ENCODE assay signal across 16 cellular contexts in the genomic region with DNA sequence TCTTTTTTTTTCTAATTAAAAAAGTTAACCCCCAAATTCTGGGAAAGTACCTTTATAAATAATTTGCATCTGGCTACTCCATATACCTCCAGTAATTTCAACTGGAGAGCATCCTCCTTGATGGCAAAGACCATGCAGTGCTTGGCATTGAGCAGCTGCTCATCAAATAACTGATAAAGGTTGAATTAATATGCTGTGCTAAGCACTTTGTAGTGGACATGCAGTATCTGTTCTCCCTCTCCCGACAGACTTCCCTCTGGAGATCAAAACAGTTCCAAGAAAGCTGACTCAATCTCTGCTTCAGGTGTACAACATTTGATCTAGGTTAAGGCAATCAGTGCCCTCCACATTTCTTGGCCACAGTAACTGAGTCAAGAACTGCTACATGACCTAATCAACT. TPM values are rescaled to one million over a fixed set of nuclear protein-coding genes. Genes with fewer than 3 reads are reported as not detected.
DNase-seq lines count a peak whose midpoint lies in the region; ATAC-seq and TF ChIP-seq lines count a peak whose summit lies in the region.
"Had no signal": no experiment of that assay in that cellular context is flagged by ENCODE, and none has a peak within 500 bp of the region (broad histone marks: within the 10 kb centered on the region; RNA-seq: fewer than 3 reads in every experiment).

No MANE protein-coding gene starts in this region.

- peak overlapping the region; percentile 14; the same call in 1 of the 2 replicates for H3K4me3 ChIP-seq in ACC112 (ENCODE audit: low read depth, low read length)
- H3K4me3 ChIP-seq: GM12878, GM23248 had no signal

- DNase-seq in HFFc6 (no peak), NCI-H1417 treated with DMSO at 0.1 percent for 48 hours (lab: John Stamatoyannopoulos, UW) (no peak), NCI-H2107 treated with DMSO at 0.1 percent for 48 hours (lab: John Stamatoyannopoulos, UW; ENCODE audit: unreplicated experiment) (no peak), germinal center (ENCODE audit: low spot score) (no peak)
- DNase-seq: AML-193; C1 segment of cervical spinal cord; CD4-positive, alpha-beta T cell; DMS79; GM23248; H7 had no signal

- TF ChIP-seq CTCF in HFFc6 (IDR thresholded peaks at IDR 0.05) (no peak), brain (conservative IDR thresholded peaks at IDR 0.05) (no peak), nephron (IDR thresholded peaks at IDR 0.05; ENCODE audit: unreplicated experiment in 3 of 3) (no peak)

- peaks cover 36% of the 10 kb centered on the region for H3K79me2 ChIP-seq in ACC112 (ENCODE audit: control insufficient read depth, insufficient read depth, low read length, unreplicated experiment)

- H3K4me1 Mint-ChIP-seq in HFFc6 (ENCODE audit: low read depth) (peaks cover 44% of the 10 kb centered on the region), brain (peaks cover 45% of the 10 kb centered on the region), nephron (peaks cover 13% of the 10 kb centered on the region)

- H3K9me3 Mint-ChIP-seq in HFFc6 (no peaks in the 10 kb centered on the region), brain (peaks cover 0 to 3% (median 0%) of the 10 kb centered on the region in 5 experiments), nephron (no peaks in the 10 kb centered on the region)
- H3K9me3 Mint-ChIP-seq: CD4-positive, alpha-beta T cell; IgD-negative memory B cell had no signal

- H3K27me3 Mint-ChIP-seq in HFFc6 (ENCODE audit: insufficient read depth) = no peaks in the 10 kb centered on the region; the same call in 1 of the 2 replicates
- H3K27me3 Mint-ChIP-seq in brain = peaks cover 8% of the 10 kb centered on the region
- no peaks in the 10 kb centered on the region for H3K27me3 Mint-ChIP-seq in nephron (ENCODE audit: low read depth)
- H3K27me3 Mint-ChIP-seq: CD4-positive, alpha-beta T cell; IgD-negative memory B cell had no signal

- no peak overlapping the region for H2AFZ ChIP-seq in ACC112 (ENCODE audit: low read length, unreplicated experiment)
- H2AFZ ChIP-seq: GM23248 had no signal

- H3K4me3 Mint-ChIP-seq in HFFc6 (peak overlapping the region; percentile 94; the same call in 1 of the 2 replicates), brain (peak overlapping the region in 4 of 5 experiments; percentile 10 to 71 (median 54)), nephron (peak overlapping the region in 2 of 3 experiments; percentile 16 to 55)

- H3K36me3 Mint-ChIP-seq in HFFc6 (ENCODE audit: low read depth) = no peaks in the 10 kb centered on the region
- peaks cover 13% of the 10 kb centered on the region for H3K36me3 Mint-ChIP-seq in brain
- H3K36me3 Mint-ChIP-seq in nephron (ENCODE audit: low read depth) = peaks cover 8% of the 10 kb centered on the region

- no peak overlapping the region for H3K27ac ChIP-seq in ACC112 (ENCODE audit: low read depth, low read length)
- H3K27ac ChIP-seq: GM23248 had no signal

- H3K27ac Mint-ChIP-seq in HFFc6 (peak overlapping the region; percentile 29; the same call in 1 of the 2 replicates), brain (no peak overlapping the region), nephron (no peak overlapping the region)
- H3K27ac Mint-ChIP-seq: CD4-positive, alpha-beta T cell; IgD-negative memory B cell had no signal

- no peaks in the 10 kb centered on the region; the same call in 1 of the 2 replicates for H3K36me3 ChIP-seq in ACC112 (ENCODE audit: insufficient read depth, low read length)

- H3K27me3 ChIP-seq in ACC112 (ENCODE audit: insufficient read depth, low read length) = no peaks in the 10 kb centered on the region

- H3K4me1 ChIP-seq in ACC112 (ENCODE audit: control insufficient read depth, insufficient read depth, low read length, unreplicated experiment) = peaks cover 18% of the 10 kb centered on the region

- ATAC-seq in GM21390 (IDR thresholded peaks at IDR 0.05; ENCODE audit: unreplicated experiment) = no peak
- ATAC-seq: GM12878 had no signal

RNA-seq across cellular contexts. Expression of a gene that starts 3.3 kb away (rescaled TPM):
- total RNA-seq in HFFc6 (2021; fragmentation: NEBNext Ultra II Directional; extraction: Animal tissue kit (Norgen Biotek cat#: 25700)) = 10 to 100 TPM; 15.1 to 19.3 (median 17.9) TPM
- 5.6 TPM for polyA plus RNA-seq in brain (ENCODE audit: insufficient read depth, low read depth, low replicate concordance)

Comparison
In these comparisons a context has a peak if more than half of its experiments do, and no peak if none do; other contexts are left out.
1. H3K4me3 Mint-ChIP-seq: peak in every context shown above with its lines; median percentile 94 in HFFc6; 54 in brain; 36 in nephron.